17 cellular contexts compared by ENCODE assay signal in the genomic region with DNA sequence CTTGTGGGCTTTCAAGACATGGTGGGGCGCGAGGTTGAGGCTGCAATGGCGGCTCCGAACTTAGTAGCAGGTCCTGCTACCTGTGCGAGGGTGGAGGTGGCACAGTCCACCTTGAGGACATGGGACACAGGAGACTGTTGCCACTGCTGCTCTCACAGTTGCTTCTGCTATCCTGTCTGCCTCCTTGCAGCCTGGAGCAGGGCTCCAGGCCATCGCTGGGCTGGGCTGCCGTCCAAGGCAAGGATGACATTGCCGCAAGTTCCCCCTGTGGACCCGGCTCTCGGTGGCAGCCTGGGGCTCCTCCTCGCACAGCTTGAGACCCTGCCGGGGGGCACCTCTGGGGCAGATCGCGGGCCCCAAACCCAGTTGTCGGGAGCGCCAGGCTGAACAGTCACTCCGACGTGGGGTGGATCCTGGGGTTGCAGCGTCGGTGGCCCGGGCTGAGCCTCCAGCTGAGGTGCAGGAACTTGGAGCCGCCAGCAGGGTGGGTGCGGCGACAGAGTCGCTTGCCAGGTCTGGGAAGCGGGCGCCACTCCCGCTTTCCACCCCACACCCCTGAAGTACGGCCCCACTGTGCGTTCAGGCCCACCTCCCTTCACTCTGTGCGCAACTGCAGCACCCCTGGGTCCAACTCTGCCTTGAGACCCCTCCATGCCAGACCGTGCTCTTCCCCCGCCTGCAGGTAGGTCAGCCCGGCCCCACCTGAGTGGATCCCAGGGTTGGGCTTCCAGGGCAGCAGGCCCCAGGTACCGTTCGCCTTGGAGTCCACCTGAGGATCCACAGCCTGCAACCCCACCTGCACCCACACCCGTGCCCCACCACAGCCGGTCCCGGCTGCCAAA.
DNase-seq lines count a peak whose midpoint lies in the region; TF ChIP-seq lines count a peak whose summit lies in the region.
"Had no signal": no experiment of that assay in that cellular context is flagged by ENCODE, and none has a peak within 500 bp of the region (broad histone marks: within the 10 kb centered on the region; RNA-seq: fewer than 3 reads in every experiment).

No MANE protein-coding gene starts in this region.

- no peak overlapping the region for H2BK120ac ChIP-seq in neuronal stem cell (ENCODE audit: low read depth, low read length)

- H2BK15ac ChIP-seq in neuronal stem cell (ENCODE audit: low read length): peak overlapping the region; percentile 37

- POLR2A ChIA-PET in activated CD4-positive, alpha-beta T cell treated with anti-CD3 and anti-CD28 coated beads, Interleukin-2, amount 10 ng/mL, durations not matched to agents 7 days and 5 days (lab: Charles Lee): no interaction called here

- intact Hi-C loops in activated CD4-positive, alpha-beta T cell treated with anti-CD3 and anti-CD28 coated beads, Interleukin-2, amount 10 ng/mL, durations not matched to agents 24 days and 14 days (cut with micrococcal nuclease): no loop called here

- peak overlapping the region; percentile 82 for H3K27ac ChIP-seq in C4-2B
- H3K27ac ChIP-seq in endodermal cell (ENCODE audit: low read depth, low read length): no peak overlapping the region
- no peak overlapping the region for H3K27ac ChIP-seq in neuronal stem cell (replicated peaks; ENCODE audit: low read length)
- H3K27ac ChIP-seq: KMS-11, SJCRH30 had no signal

- no peaks in the 10 kb centered on the region for H3K4me1 ChIP-seq in endodermal cell (ENCODE audit: control insufficient read depth, insufficient read depth, low read length)
- no peaks in the 10 kb centered on the region for H3K4me1 ChIP-seq in neuronal stem cell (ENCODE audit: control insufficient read depth in 2 of 2, insufficient read depth in 1 of 2, low read depth in 1 of 2, low read length in 2 of 2)
- H3K4me1 ChIP-seq: SJCRH30 had no signal

- peak overlapping the region; percentile 73 for H2BK12ac ChIP-seq in neuronal stem cell (ENCODE audit: low read length)

- 96 to 97% methylated on average over 22 to 39 of the region's 39 CpGs for WGBS in endodermal cell (ENCODE audit: insufficient coverage in 1 of 2, insufficient read length in 1 of 2), 2 experiments
- WGBS in neuronal stem cell (ENCODE audit: extremely low coverage in 2 of 2, insufficient read length in 2 of 2, insufficient replicate concordance in 1 of 2), 2 donors: no CpG with 5 or more reads among the region's 39 CpGs

- H3K9me3 Mint-ChIP-seq in HFFc6: no peaks in the 10 kb centered on the region
- no peaks in the 10 kb centered on the region for H3K9me3 Mint-ChIP-seq in endodermal cell
- peaks cover 3% of the 10 kb centered on the region for H3K9me3 Mint-ChIP-seq in activated CD4-positive, alpha-beta T cell treated with anti-CD3 and anti-CD28 coated beads, Interleukin-2, amount 10 ng/mL, durations not matched to agents 24 days and 14 days
- peaks cover 5% of the 10 kb centered on the region for H3K9me3 Mint-ChIP-seq in activated CD4-positive, alpha-beta T cell treated with anti-CD3 and anti-CD28 coated beads, Interleukin-2, amount 10 ng/mL, durations not matched to agents 7 days and 5 days

- H3K36me3 ChIP-seq in endodermal cell (ENCODE audit: control insufficient read depth, insufficient read depth, low read length) (no peaks in the 10 kb centered on the region), neuronal stem cell (replicated peaks in 1 of 2; ENCODE audit: control insufficient read depth in 2 of 2, insufficient read depth in 2 of 2, low read length in 2 of 2) (peaks cover 5 to 7% of the 10 kb centered on the region in 2 donors)

- CTCF ChIA-PET in activated CD4-positive, alpha-beta T cell treated with anti-CD3 and anti-CD28 coated beads, Interleukin-2, amount 10 ng/mL, durations not matched to agents 7 days and 5 days (lab: Charles Lee): interaction anchor here (1.5 kb wide), 1 partner anchor 14 kb away, joined by 3 read pairs; no protein-coding TSS in a partner anchor

- peak overlapping the region; percentile 83 for H3K18ac ChIP-seq in neuronal stem cell (ENCODE audit: low read length)

- no peak overlapping the region for H4K91ac ChIP-seq in neuronal stem cell (ENCODE audit: low read depth, low read length, poor library complexity)

- H3K27me3 Mint-ChIP-seq in HFFc6 (ENCODE audit: insufficient read depth) (no peaks in the 10 kb centered on the region), endodermal cell (ENCODE audit: insufficient read depth) (no peaks in the 10 kb centered on the region)
- H3K27me3 Mint-ChIP-seq in activated CD4-positive, alpha-beta T cell treated with anti-CD3 and anti-CD28 coated beads, Interleukin-2, amount 10 ng/mL, durations not matched to agents 24 days and 14 days: no peaks in the 10 kb centered on the region
- no peaks in the 10 kb centered on the region for H3K27me3 Mint-ChIP-seq in activated CD4-positive, alpha-beta T cell treated with anti-CD3 and anti-CD28 coated beads, Interleukin-2, amount 10 ng/mL, durations not matched to agents 7 days and 5 days
- H3K27me3 Mint-ChIP-seq: CD4-positive, CD25-positive, alpha-beta regulatory T cell had no signal

- peak overlapping the region; percentile 70 for H2AK5ac ChIP-seq in neuronal stem cell (ENCODE audit: low read depth, low read length)

- H2AFZ ChIP-seq in neuronal stem cell (ENCODE audit: low read length): no peak overlapping the region

- H3K9ac ChIP-seq in endodermal cell (ENCODE audit: extremely low read depth, low read length, poor library complexity, severe bottlenecking): no peak overlapping the region
- H3K9ac ChIP-seq in neuronal stem cell (ENCODE audit: low read depth, low read length, poor library complexity): no peak overlapping the region
- H3K9ac ChIP-seq: KMS-11 had no signal

- H3K4ac ChIP-seq in neuronal stem cell (ENCODE audit: low read length): no peak overlapping the region

- H3K4me1 Mint-ChIP-seq in HFFc6 (ENCODE audit: low read depth) (peaks cover 29% of the 10 kb centered on the region), endodermal cell (peaks cover 2% of the 10 kb centered on the region)
- H3K4me1 Mint-ChIP-seq in activated CD4-positive, alpha-beta T cell treated with anti-CD3 and anti-CD28 coated beads, Interleukin-2, amount 10 ng/mL, durations not matched to agents 24 days and 14 days: no peaks in the 10 kb centered on the region
- no peaks in the 10 kb centered on the region for H3K4me1 Mint-ChIP-seq in activated CD4-positive, alpha-beta T cell treated with anti-CD3 and anti-CD28 coated beads, Interleukin-2, amount 10 ng/mL, durations not matched to agents 7 days and 5 days

- no peaks in the 10 kb centered on the region for H3K9me3 ChIP-seq in endodermal cell (ENCODE audit: control insufficient read depth, low read length)
- peaks cover 10 to 21% of the 10 kb centered on the region in 2 donors for H3K9me3 ChIP-seq in neuronal stem cell (replicated peaks in 1 of 2; ENCODE audit: control insufficient read depth in 2 of 2, insufficient read depth in 1 of 2, low read depth in 1 of 2, low read length in 2 of 2)
- H3K9me3 ChIP-seq: SJCRH30 had no signal

- no peak overlapping the region for H3K27ac Mint-ChIP-seq in HFFc6
- no peak overlapping the region for H3K27ac Mint-ChIP-seq in endodermal cell
- H3K27ac Mint-ChIP-seq in activated CD4-positive, alpha-beta T cell treated with anti-CD3 and anti-CD28 coated beads, Interleukin-2, amount 10 ng/mL, durations not matched to agents 24 days and 14 days: no peak overlapping the region
- H3K27ac Mint-ChIP-seq in activated CD4-positive, alpha-beta T cell treated with anti-CD3 and anti-CD28 coated beads, Interleukin-2, amount 10 ng/mL, durations not matched to agents 7 days and 5 days: no peak overlapping the region
- H3K27ac Mint-ChIP-seq: CD4-positive, CD25-positive, alpha-beta regulatory T cell had no signal

- TF ChIP-seq CTCF in C4-2B (conservative IDR thresholded peaks at IDR 0.05): no peak
- peak; percentile 19; the same call in 1 of the 2 replicates for TF ChIP-seq CTCF in HFFc6 (IDR thresholded peaks at IDR 0.05)
- peak; percentile 50 for TF ChIP-seq CTCF in endodermal cell (conservative IDR thresholded peaks at IDR 0.05)

- H3K36me3 Mint-ChIP-seq in HFFc6 (ENCODE audit: low read depth) (peaks cover 14% of the 10 kb centered on the region; the same call in 1 of the 2 replicates), endodermal cell (ENCODE audit: low read depth) (no peaks in the 10 kb centered on the region)
- peaks cover 11% of the 10 kb centered on the region for H3K36me3 Mint-ChIP-seq in activated CD4-positive, alpha-beta T cell treated with anti-CD3 and anti-CD28 coated beads, Interleukin-2, amount 10 ng/mL, durations not matched to agents 24 days and 14 days (ENCODE audit: low read depth)
- H3K36me3 Mint-ChIP-seq in activated CD4-positive, alpha-beta T cell treated with anti-CD3 and anti-CD28 coated beads, Interleukin-2, amount 10 ng/mL, durations not matched to agents 7 days and 5 days (ENCODE audit: low read depth): peaks cover 9% of the 10 kb centered on the region

- peak overlapping the region; percentile 71 for H3K14ac ChIP-seq in neuronal stem cell (ENCODE audit: low read length)

- H3K4me3 ChIP-seq in endodermal cell (ENCODE audit: low read length) (no peak overlapping the region), neuronal stem cell (ENCODE audit: low read length in 2 of 2) (no peak overlapping the region)
- H3K4me3 ChIP-seq: SJCRH30 had no signal

- H3K79me1 ChIP-seq in neuronal stem cell (ENCODE audit: low read depth, low read length): peaks cover 7% of the 10 kb centered on the region

- H3K4me2 ChIP-seq in neuronal stem cell (ENCODE audit: insufficient read depth, low read length, poor library complexity, severe bottlenecking): no peak overlapping the region
- H3K4me2 ChIP-seq: KMS-11 had no signal

- H3K4me3 Mint-ChIP-seq in HFFc6: no peak overlapping the region
- H3K4me3 Mint-ChIP-seq in endodermal cell: no peak overlapping the region
- H3K4me3 Mint-ChIP-seq in activated CD4-positive, alpha-beta T cell treated with anti-CD3 and anti-CD28 coated beads, Interleukin-2, amount 10 ng/mL, durations not matched to agents 24 days and 14 days: no peak overlapping the region
- no peak overlapping the region for H3K4me3 Mint-ChIP-seq in activated CD4-positive, alpha-beta T cell treated with anti-CD3 and anti-CD28 coated beads, Interleukin-2, amount 10 ng/mL, durations not matched to agents 7 days and 5 days
- H3K4me3 Mint-ChIP-seq: CD4-positive, CD25-positive, alpha-beta regulatory T cell had no signal

- peak overlapping the region; percentile 80 for H3K23ac ChIP-seq in neuronal stem cell (ENCODE audit: low read depth, low read length, poor library complexity)

- no peaks in the 10 kb centered on the region for H3K27me3 ChIP-seq in endodermal cell (ENCODE audit: control insufficient read depth, insufficient read depth, low read length, poor library complexity, severe bottlenecking)
- H3K27me3 ChIP-seq in neuronal stem cell (ENCODE audit: control insufficient read depth in 3 of 3, insufficient read depth in 3 of 3, low read depth in 1 of 3, low read length in 3 of 3): no peaks in the 10 kb centered on the region
- H3K27me3 ChIP-seq: SJCRH30 had no signal

- DNase-seq in HFFc6: no peak
- DNase-seq in endodermal cell: peak; percentile 59
- no peak for DNase-seq in neuronal stem cell (ENCODE audit: low spot score)
- DNase-seq in activated CD4-positive, alpha-beta T cell treated with anti-CD3 and anti-CD28 coated beads, Interleukin-2, amount 10 ng/mL, durations not matched to agents 24 days and 14 days: no peak
- no peak for DNase-seq in NOMO-1 (lab: John Stamatoyannopoulos, UW; ENCODE audit: unreplicated experiment in 2 of 2)
- no peak for DNase-seq in activated CD4-positive, alpha-beta T cell treated with anti-CD3 and anti-CD28 coated beads, Interleukin-2, amount 10 ng/mL, durations not matched to agents 7 days and 5 days
- no peak for DNase-seq in SW480 (ENCODE audit: low spot score)
- DNase-seq: AML-193; Calu3; CD4-positive, CD25-positive, alpha-beta regulatory T cell; NCI-H1105; NCI-H1694 treated with DMSO at 0.1 percent for 48 hours; NCI-H2171; NCI-H774; SJCRH30 had no signal

- peak overlapping the region; percentile 11 for H2BK5ac ChIP-seq in neuronal stem cell (ENCODE audit: low read length)

- H4K8ac ChIP-seq in neuronal stem cell (ENCODE audit: low read depth, low read length): no peak overlapping the region
